In genomic region chr4:99144070-99144469, GRCh38 we compare ENCODE assay signal across 23 cellular contexts. TPM values are rescaled to one million over a fixed set of nuclear protein-coding genes. Genes with fewer than 3 reads are reported as not detected.
DNase-seq lines count a peak whose midpoint lies in the region; ATAC-seq, FAIRE-seq and TF ChIP-seq lines count a peak whose summit lies in the region.
"Had no signal": no experiment of that assay in that cellular context is flagged by ENCODE, and none has a peak within 500 bp of the region (broad histone marks: within the 10 kb centered on the region; RNA-seq: fewer than 3 reads in every experiment).

TSS of gene ADH4 (minus strand) at chr4:99144297. CDS start at chr4:99144222, 75 bp downstream.

- dilution Hi-C loops in keratinocyte (cut with MboI; ENCODE audit: extremely low pct_ligation_motif_present, low sequenced_read_pairs) = no loop called here

- H3K27ac ChIP-seq in breast epithelium = peak within 1 kb of the TSS; percentile 10 to 14
- no peak within 1 kb of the TSS for H3K27ac ChIP-seq in keratinocyte (ENCODE audit: control insufficient read depth, insufficient read depth, low read length)
- H3K27ac ChIP-seq: body of pancreas, SJCRH30, testis had no signal

- H3K4me2 ChIP-seq in keratinocyte (ENCODE audit: control insufficient read depth, extremely low read depth, insufficient read depth, low read depth, low read length) = no peak within 1 kb of the TSS

- H3K9me3 ChIP-seq in breast epithelium (no peaks in the 10 kb centered on the region), keratinocyte (ENCODE audit: control insufficient read depth, low read depth, low read length) (no peaks in the 10 kb centered on the region)
- H3K9me3 ChIP-seq: body of pancreas, SJCRH30, testis had no signal

- peak within 1 kb of the TSS; percentile 27 for H2AFZ ChIP-seq in keratinocyte (ENCODE audit: control insufficient read depth, low read length)

- intact Hi-C loops in breast epithelium (cut with DNase I; ENCODE audit: low total_unique reads) (no loop called here), sciatic nerve (cut with DNase I) (no loop called here)

- ATAC-seq in sciatic nerve (peak; percentile 48), HG03095 (IDR thresholded peaks at IDR 0.05; ENCODE audit: unreplicated experiment) (no peak)
- ATAC-seq: activated CD8-positive, alpha-beta memory T cell treated with anti-CD3 and anti-CD28 coated beads, Interleukin-2, amount 10 ng/mL, durations not matched to agents 7 days and 5 days; body of pancreas; esophagus mucosa had no signal

- H3K79me2 ChIP-seq in keratinocyte (ENCODE audit: control insufficient read depth, insufficient read depth, low read length) = no peaks in the 10 kb centered on the region

- peak; percentile 29 for FAIRE-seq in keratinocyte (lab: Jason Lieb, UNC)

- H3K9me1 ChIP-seq in keratinocyte (ENCODE audit: control insufficient read depth, extremely low read depth, insufficient read depth, low read length) = no peaks in the 10 kb centered on the region

- H3K4me1 ChIP-seq in breast epithelium (no peaks in the 10 kb centered on the region), keratinocyte (ENCODE audit: control insufficient read depth, extremely low read depth, insufficient read depth, low read length) (no peaks in the 10 kb centered on the region)
- H3K4me1 ChIP-seq: SJCRH30, testis had no signal

- TF ChIP-seq CTCF in breast epithelium (IDR thresholded peaks at IDR 0.05) = no peak
- no peak for TF ChIP-seq CTCF in keratinocyte (optimal IDR thresholded peaks at IDR 0.05 in 1 of 3, IDR thresholded peaks at IDR 0.05 in 1 of 3, conservative IDR thresholded peaks at IDR 0.05 in 1 of 3; ENCODE audit: extremely low read depth in 1 of 3, insufficient read depth in 2 of 3, low read length in 3 of 3)

- H3K4me3 ChIP-seq in breast epithelium = peak within 1 kb of the TSS in 1 of 3 donors; percentile 26
- H3K4me3 ChIP-seq in keratinocyte (ENCODE audit: control insufficient read depth in 2 of 3, extremely low read depth in 1 of 3, insufficient read depth in 2 of 3, low read depth in 1 of 3, low read length in 3 of 3) = no peak within 1 kb of the TSS
- H3K4me3 ChIP-seq: body of pancreas, SJCRH30, testis had no signal

- H4K20me1 ChIP-seq in keratinocyte (ENCODE audit: control insufficient read depth, extremely low read depth, insufficient read depth, low read length) = no peaks in the 10 kb centered on the region

- no peaks in the 10 kb centered on the region for H3K27me3 ChIP-seq in breast epithelium
- no peaks in the 10 kb centered on the region for H3K27me3 ChIP-seq in keratinocyte (ENCODE audit: control insufficient read depth, extremely low read depth, insufficient read depth, low read length)
- H3K27me3 ChIP-seq: body of pancreas, SJCRH30, testis had no signal

- DNase-seq in HuH-7 (ENCODE audit: low spot score) (peak; percentile 8), breast epithelium (ENCODE audit: low spot score in 2 of 2) (no peak), keratinocyte (ENCODE audit: low read depth, low spot score) (no peak), sciatic nerve (ENCODE audit: low spot score) (no peak), GOT3 (lab: John Stamatoyannopoulos, UW) (no peak), NCI-H1417 treated with DMSO at 0.1 percent for 48 hours (lab: John Stamatoyannopoulos, UW) (no peak)
- no peak for DNase-seq in stimulated activated CD4-positive, alpha-beta T cell treated with anti-CD3 and anti-CD28 coated beads, Interleukin-2, amount 100 ng/mL, for 24 hours
- DNase-seq: activated CD4-positive, alpha-beta T cell treated with anti-CD3 and anti-CD28 coated beads for 1 hour; activated CD8-positive, alpha-beta memory T cell treated with anti-CD3 and anti-CD28 coated beads, Interleukin-2, amount 10 ng/mL, durations not matched to agents 7 days and 5 days; activated gamma-delta T cell; body of pancreas; COR-L47; NCI-H524; SJCRH30; stimulated activated CD4-positive, alpha-beta T cell treated with anti-CD3 and anti-CD28 coated beads, Interleukin-4, amount 100 ng/mL, for 4 hours; stimulated activated CD8-positive, alpha-beta memory T cell treated with anti-CD3 and anti-CD28 coated beads, Interleukin-4, amount 100 ng/mL, for 48 hours; T-helper 9 cell; testis had no signal

- no peak for TF ChIP-seq POLR2A in breast epithelium (IDR thresholded peaks at IDR 0.05)

- H3K36me3 ChIP-seq in breast epithelium (no peaks in the 10 kb centered on the region), keratinocyte (ENCODE audit: control insufficient read depth in 2 of 2, extremely low read depth in 1 of 2, insufficient read depth in 2 of 2, low read length in 2 of 2) (no peaks in the 10 kb centered on the region)
- H3K36me3 ChIP-seq: SJCRH30 had no signal

- no peak within 1 kb of the TSS for H3K9ac ChIP-seq in keratinocyte (ENCODE audit: control insufficient read depth, extremely low read depth, insufficient read depth, low read length)

RNA-seq across cellular contexts. Expression of gene ADH4, which starts in this region (rescaled TPM):
- total RNA-seq in breast epithelium (10 to 100 TPM in 1 of 3 donors, 1 to 10 TPM in 1, under 1 TPM in 1; 0.48 to 27.5 (median 7.9) TPM), sciatic nerve (1.8 TPM)
- not detected in 3 replicates for polyA plus RNA-seq in keratinocyte
- polyA plus RNA-seq in keratinocyte (2011; ENCODE audit: low read depth) = not detected
- polyA plus RNA-seq in keratinocyte (2011; cell fraction: cytosol; rRNA removed) = 0.05 TPM in 1 of 2 replicates, not detected in the other
- 0.08 TPM in 1 of 2 replicates, not detected in the other for polyA plus RNA-seq in keratinocyte (2011; cell fraction: nucleus; rRNA removed)
- polyA plus RNA-seq in keratinocyte (2012; ENCODE audit: low replicate concordance) = not detected in 2 replicates
- not detected in 3 replicates for polyA minus RNA-seq in keratinocyte
- not detected for polyA minus RNA-seq in keratinocyte (2011; cell fraction: cytosol; rRNA and poly(A)+ RNA removed)
- not detected in 2 replicates for polyA minus RNA-seq in keratinocyte (2011; cell fraction: nucleus; rRNA and poly(A)+ RNA removed)
- total RNA-seq: activated CD8-positive, alpha-beta memory T cell treated with anti-CD3 and anti-CD28 coated beads, Interleukin-2, amount 10 ng/mL, durations not matched to agents 7 days and 5 days; body of pancreas; dermis microvascular lymphatic vessel endothelial cell; OCI-LY7; osteocyte; SJCRH30; testis had no signal
